ENCODE assay signal across 8 cellular contexts in the genomic region with DNA sequence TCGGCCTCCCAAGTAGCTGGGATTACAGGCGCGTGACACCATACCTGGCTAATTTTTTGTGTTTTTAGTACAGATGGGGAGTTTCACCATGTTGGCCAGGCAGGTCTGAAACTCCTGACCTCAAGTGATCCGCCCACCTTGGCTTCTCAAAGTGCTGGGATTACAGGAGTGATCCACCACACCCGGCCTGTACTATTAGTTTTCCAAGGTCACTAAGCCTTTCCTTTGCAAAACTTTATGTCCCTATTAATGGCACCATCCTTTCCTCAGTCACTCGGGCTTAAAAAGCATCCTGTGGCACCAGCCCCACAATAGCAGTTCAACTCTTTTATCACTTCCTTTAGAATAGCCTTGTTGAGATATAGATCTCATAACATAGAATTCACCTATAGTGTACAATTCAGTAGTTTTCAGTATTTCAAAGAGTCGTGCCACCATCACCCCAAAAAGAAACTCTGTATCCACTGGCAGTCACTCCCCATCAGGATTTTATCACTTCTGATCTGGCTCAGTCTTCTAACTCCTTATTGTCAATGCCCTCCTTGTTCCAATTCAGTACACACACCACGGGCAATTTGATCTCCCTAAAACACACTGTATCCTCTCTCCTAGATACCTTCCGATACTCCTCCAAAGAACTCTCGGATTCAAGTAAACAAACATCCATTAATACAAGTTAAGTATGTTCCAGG. TPM values are rescaled to one million over a fixed set of nuclear protein-coding genes. Genes with fewer than 3 reads are reported as not detected.
A peak's percentile ranks its signal among the peaks of the same experiment; 100 is the strongest.
DNase-seq lines count a peak whose midpoint lies in the region; ATAC-seq and TF ChIP-seq lines count a peak whose summit lies in the region.

No MANE protein-coding gene starts in this region.

- H3K27me3 ChIP-seq in heart right ventricle: no peaks in the 10 kb centered on the region
- H3K27me3 ChIP-seq in lower lobe of right lung (ENCODE audit: low read depth): no peaks in the 10 kb centered on the region
- H3K27me3 ChIP-seq in vagina: no peaks in the 10 kb centered on the region

- TF ChIP-seq CTCF in heart right ventricle (IDR thresholded peaks at IDR 0.05): no peak
- no peak for TF ChIP-seq CTCF in lower lobe of right lung (IDR thresholded peaks at IDR 0.05)
- TF ChIP-seq CTCF in vagina (IDR thresholded peaks at IDR 0.05): no peak

- no peak for TF ChIP-seq POLR2A in vagina (IDR thresholded peaks at IDR 0.05)

- H3K4me3 ChIP-seq in heart right ventricle (peak overlapping the region; percentile 52 to 92 (median 76)), lower lobe of right lung (peak overlapping the region; percentile 75), vagina (peak overlapping the region; percentile 52 to 99)

- H3K9me3 ChIP-seq in heart right ventricle (no peaks in the 10 kb centered on the region), lower lobe of right lung (no peaks in the 10 kb centered on the region), vagina (no peaks in the 10 kb centered on the region)

- no peak for DNase-seq in heart right ventricle
- no peak for DNase-seq in Right ventricle myocardium inferior (ENCODE audit: missing footprints)
- no peak for DNase-seq in lower lobe of right lung
- DNase-seq in vagina (ENCODE audit: extremely low spot score in 2 of 2): no peak
- no peak for DNase-seq in DMS 273 (lab: John Stamatoyannopoulos, UW; ENCODE audit: unreplicated experiment)
- DNase-seq in retina: no peak

- H3K4me1 ChIP-seq in heart right ventricle: peaks cover 3 to 27% (median 24%) of the 10 kb centered on the region in 9 donors
- H3K4me1 ChIP-seq in lower lobe of right lung: peaks cover 24% of the 10 kb centered on the region
- H3K4me1 ChIP-seq in vagina: peaks cover 36% of the 10 kb centered on the region

- intact Hi-C loops in heart right ventricle (cut with DNase I): loop anchor here in 4 of 10 donors (1.0 to 10.0 kb wide), 6 partner anchors 9 to 463 kb away; partner anchors contain the start of genes SLC25A18 (in 2 of the 4), ATP6V1E1 (in 1 of the 4), BID (in 1 of the 4) and PEX26 (in 1 of the 4)
- intact Hi-C loops in Right ventricle myocardium inferior (cut with DNase I): loop anchor here (2.0 to 10.0 kb wide), 3 partner anchors 67 to 463 kb away; partner anchors contain the start of gene SLC25A18
- intact Hi-C loops in lower lobe of right lung (cut with DNase I): no loop called here
- intact Hi-C loops in vagina (cut with DNase I): no loop called here

- peaks cover 0 to 12% (median 0%) of the 10 kb centered on the region in 9 donors for H3K36me3 ChIP-seq in heart right ventricle
- H3K36me3 ChIP-seq in lower lobe of right lung: no peaks in the 10 kb centered on the region
- H3K36me3 ChIP-seq in vagina: no peaks in the 10 kb centered on the region

- ATAC-seq in heart right ventricle: peak in 2 of 8 donors; percentile 1 to 2
- ATAC-seq in Right ventricle myocardium inferior: no peak
- no peak for ATAC-seq in lower lobe of right lung
- no peak for ATAC-seq in GM19397 (IDR thresholded peaks at IDR 0.05; ENCODE audit: unreplicated experiment)

- H3K27ac ChIP-seq in heart right ventricle (peak overlapping the region; percentile 93 to 100 (median 98)), angular gyrus (ENCODE audit: low read depth, low read length) (peak overlapping the region; percentile 91), lower lobe of right lung (peak overlapping the region; percentile 100), vagina (peak overlapping the region; percentile 99)

- WGBS in heart right ventricle, 2 donors: 56 to 59% methylated on average over 10 of the region's 10 CpGs

RNA-seq across cellular contexts. Expression of gene BCL2L13, which starts 0.9 kb away (rescaled TPM):
- total RNA-seq in heart right ventricle (100 to 1,000 TPM in 2 of 10 donors, 10 to 100 TPM in 8; 75.9 to 113 (median 91.2) TPM), Right ventricle myocardium inferior (95.9 TPM), lower lobe of right lung (41.2 TPM), vagina (41.3 TPM)
- polyA plus RNA-seq in heart right ventricle: 10 to 100 TPM; 27.9 to 34.2 TPM

RNA-seq across cellular contexts. Expression of gene ATP6V1E1, which starts 9.1 kb away (rescaled TPM):
- total RNA-seq in heart right ventricle (100 to 1,000 TPM; 179 to 237 (median 218) TPM), Right ventricle myocardium inferior (200 TPM), lower lobe of right lung (133 TPM), vagina (88.9 TPM)
- polyA plus RNA-seq in heart right ventricle: 100 to 1,000 TPM in 1 of 2 donors, 10 to 100 TPM in 1; 73.4 to 278 TPM
